ENCODE assay signal across 2 cellular contexts in the genomic region with DNA sequence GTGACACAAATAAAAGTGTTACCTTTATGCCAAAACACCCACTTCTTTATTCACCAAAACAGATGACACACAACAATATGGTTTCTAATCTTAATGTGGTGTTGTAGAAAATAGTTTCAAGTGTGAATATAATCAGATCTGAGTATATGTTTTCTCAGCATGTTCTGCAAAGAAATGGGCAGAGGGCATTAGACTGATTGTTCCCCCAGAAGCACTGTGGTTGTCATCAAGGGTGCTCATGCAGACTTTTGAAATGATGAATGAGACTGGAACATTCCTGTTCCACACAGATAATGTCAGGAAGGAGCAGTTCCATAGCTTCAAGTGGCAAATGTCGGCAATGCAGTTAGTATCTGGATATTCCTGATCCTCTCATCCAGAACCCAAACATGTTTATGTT.
TF ChIP-seq lines count a peak whose summit lies in the region.

No MANE protein-coding gene starts in this region.

TF ChIP-seq in GM23338, 12 proteins besides CTCF, POLR2A, EP300 and RAD21 (continued from another document):
- TF ChIP-seq, protein P1, sequence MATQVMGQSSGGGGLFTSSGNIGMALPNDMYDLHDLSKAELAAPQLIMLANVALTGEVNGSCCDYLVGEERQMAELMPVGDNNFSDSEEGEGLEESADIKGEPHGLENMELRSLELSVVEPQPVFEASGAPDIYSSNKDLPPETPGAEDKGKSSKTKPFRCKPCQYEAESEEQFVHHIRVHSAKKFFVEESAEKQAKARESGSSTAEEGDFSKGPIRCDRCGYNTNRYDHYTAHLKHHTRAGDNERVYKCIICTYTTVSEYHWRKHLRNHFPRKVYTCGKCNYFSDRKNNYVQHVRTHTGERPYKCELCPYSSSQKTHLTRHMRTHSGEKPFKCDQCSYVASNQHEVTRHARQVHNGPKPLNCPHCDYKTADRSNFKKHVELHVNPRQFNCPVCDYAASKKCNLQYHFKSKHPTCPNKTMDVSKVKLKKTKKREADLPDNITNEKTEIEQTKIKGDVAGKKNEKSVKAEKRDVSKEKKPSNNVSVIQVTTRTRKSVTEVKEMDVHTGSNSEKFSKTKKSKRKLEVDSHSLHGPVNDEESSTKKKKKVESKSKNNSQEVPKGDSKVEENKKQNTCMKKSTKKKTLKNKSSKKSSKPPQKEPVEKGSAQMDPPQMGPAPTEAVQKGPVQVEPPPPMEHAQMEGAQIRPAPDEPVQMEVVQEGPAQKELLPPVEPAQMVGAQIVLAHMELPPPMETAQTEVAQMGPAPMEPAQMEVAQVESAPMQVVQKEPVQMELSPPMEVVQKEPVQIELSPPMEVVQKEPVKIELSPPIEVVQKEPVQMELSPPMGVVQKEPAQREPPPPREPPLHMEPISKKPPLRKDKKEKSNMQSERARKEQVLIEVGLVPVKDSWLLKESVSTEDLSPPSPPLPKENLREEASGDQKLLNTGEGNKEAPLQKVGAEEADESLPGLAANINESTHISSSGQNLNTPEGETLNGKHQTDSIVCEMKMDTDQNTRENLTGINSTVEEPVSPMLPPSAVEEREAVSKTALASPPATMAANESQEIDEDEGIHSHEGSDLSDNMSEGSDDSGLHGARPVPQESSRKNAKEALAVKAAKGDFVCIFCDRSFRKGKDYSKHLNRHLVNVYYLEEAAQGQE (IDR thresholded peaks at IDR 0.05; ENCODE audit: unreplicated experiment), result no peak
- TF ChIP-seq STAT1 (IDR thresholded peaks at IDR 0.05; ENCODE audit: unreplicated experiment), result no peak
- TF ChIP-seq ETS1 (IDR thresholded peaks at IDR 0.05), result no peak
- no peak for TF ChIP-seq NANOG (IDR thresholded peaks at IDR 0.05; ENCODE audit: borderline replicate concordance)
- TF ChIP-seq JUNB (IDR thresholded peaks at IDR 0.05; ENCODE audit: unreplicated experiment), result no peak
- TF ChIP-seq EZH2phosphoT487 (IDR thresholded peaks at IDR 0.05; ENCODE audit: unreplicated experiment), result no peak

TF ChIP-seq in WTC11, 78 proteins besides CTCF, POLR2A, EP300 and RAD21 (continued from another document):
- TF ChIP-seq, protein P2, sequence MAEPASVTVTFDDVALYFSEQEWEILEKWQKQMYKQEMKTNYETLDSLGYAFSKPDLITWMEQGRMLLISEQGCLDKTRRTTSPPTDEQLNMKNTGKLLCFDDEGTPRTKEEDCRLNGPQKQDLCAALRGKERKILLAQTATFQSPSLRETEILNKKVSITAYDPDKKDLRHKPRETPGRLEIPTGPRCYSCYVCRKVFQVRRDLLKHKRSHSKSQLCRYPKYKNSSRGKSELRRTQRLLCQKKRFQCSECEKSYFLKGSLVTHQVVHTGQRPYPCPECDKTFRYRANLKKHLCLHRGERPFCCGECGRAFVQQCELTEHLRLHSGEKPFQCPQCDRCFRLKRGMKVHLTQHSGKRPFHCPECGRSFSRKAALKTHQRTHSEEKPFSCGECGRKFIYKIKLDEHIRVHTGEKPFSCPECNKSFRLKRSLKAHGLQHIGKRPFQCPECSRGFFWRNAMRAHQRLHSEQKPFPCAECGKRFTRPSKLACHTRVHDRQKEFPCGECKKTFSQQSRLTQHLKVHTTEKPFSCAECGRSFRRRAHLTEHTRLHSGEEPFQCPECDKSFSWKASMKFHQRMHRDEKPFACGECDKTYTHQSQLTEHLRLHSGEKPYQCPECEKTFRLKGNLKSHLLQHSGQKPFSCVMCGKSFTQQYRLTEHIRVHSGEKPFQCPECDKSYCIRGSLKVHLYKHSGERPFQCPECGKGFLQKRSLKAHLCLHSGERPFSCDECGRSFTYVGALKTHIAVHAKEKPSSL (CRISPR knock-in tag; conservative IDR thresholded peaks at IDR 0.05), result no peak
- TF ChIP-seq, protein P3, sequence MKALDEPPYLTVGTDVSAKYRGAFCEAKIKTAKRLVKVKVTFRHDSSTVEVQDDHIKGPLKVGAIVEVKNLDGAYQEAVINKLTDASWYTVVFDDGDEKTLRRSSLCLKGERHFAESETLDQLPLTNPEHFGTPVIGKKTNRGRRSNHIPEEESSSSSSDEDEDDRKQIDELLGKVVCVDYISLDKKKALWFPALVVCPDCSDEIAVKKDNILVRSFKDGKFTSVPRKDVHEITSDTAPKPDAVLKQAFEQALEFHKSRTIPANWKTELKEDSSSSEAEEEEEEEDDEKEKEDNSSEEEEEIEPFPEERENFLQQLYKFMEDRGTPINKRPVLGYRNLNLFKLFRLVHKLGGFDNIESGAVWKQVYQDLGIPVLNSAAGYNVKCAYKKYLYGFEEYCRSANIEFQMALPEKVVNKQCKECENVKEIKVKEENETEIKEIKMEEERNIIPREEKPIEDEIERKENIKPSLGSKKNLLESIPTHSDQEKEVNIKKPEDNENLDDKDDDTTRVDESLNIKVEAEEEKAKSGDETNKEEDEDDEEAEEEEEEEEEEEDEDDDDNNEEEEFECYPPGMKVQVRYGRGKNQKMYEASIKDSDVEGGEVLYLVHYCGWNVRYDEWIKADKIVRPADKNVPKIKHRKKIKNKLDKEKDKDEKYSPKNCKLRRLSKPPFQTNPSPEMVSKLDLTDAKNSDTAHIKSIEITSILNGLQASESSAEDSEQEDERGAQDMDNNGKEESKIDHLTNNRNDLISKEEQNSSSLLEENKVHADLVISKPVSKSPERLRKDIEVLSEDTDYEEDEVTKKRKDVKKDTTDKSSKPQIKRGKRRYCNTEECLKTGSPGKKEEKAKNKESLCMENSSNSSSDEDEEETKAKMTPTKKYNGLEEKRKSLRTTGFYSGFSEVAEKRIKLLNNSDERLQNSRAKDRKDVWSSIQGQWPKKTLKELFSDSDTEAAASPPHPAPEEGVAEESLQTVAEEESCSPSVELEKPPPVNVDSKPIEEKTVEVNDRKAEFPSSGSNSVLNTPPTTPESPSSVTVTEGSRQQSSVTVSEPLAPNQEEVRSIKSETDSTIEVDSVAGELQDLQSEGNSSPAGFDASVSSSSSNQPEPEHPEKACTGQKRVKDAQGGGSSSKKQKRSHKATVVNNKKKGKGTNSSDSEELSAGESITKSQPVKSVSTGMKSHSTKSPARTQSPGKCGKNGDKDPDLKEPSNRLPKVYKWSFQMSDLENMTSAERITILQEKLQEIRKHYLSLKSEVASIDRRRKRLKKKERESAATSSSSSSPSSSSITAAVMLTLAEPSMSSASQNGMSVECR (CRISPR knock-in tag; IDR thresholded peaks at IDR 0.05; ENCODE audit: borderline replicate concordance), result no peak
- TF ChIP-seq ZNF263 (CRISPR knock-in tag; IDR thresholded peaks at IDR 0.05; ENCODE audit: low read depth) (no peak), CREM (CRISPR knock-in tag; IDR thresholded peaks at IDR 0.05) (no peak), SMAD4 (CRISPR knock-in tag; IDR thresholded peaks at IDR 0.05) (no peak), ZNF219 (CRISPR knock-in tag; IDR thresholded peaks at IDR 0.05; ENCODE audit: borderline replicate concordance) (no peak)
